Comparison of ENCODE assay signal across 11 cellular contexts in genomic region chr3:175274056-175274455, GRCh38.
A peak's percentile ranks its signal among the peaks of the same experiment; 100 is the strongest.
DNase-seq lines count a peak whose midpoint lies in the region; ATAC-seq, FAIRE-seq and TF ChIP-seq lines count a peak whose summit lies in the region.
"Had no signal": no experiment of that assay in that cellular context is flagged by ENCODE, and none has a peak within 500 bp of the region (broad histone marks: within the 10 kb centered on the region; RNA-seq: fewer than 3 reads in every experiment).

No MANE protein-coding gene starts in this region.

- H3K27ac Mint-ChIP-seq in activated CD4-positive, alpha-beta T cell treated with anti-CD3 and anti-CD28 coated beads, Interleukin-2, amount 10 ng/mL, durations not matched to agents 24 days and 14 days = no peak overlapping the region
- H3K27ac Mint-ChIP-seq: activated naive CD8-positive, alpha-beta T cell treated with anti-CD3 and anti-CD28 coated beads for 36 hours had no signal

- no peak overlapping the region for H2BK120ac ChIP-seq in H1 (replicated peaks; ENCODE audit: low read depth, low read length)

- no peak overlapping the region for H4K91ac ChIP-seq in H1 (replicated peaks; ENCODE audit: insufficient read length, low read length)

- H3K4me3 Mint-ChIP-seq in activated CD4-positive, alpha-beta T cell treated with anti-CD3 and anti-CD28 coated beads, Interleukin-2, amount 10 ng/mL, durations not matched to agents 24 days and 14 days = no peak overlapping the region
- H3K4me3 Mint-ChIP-seq: activated naive CD8-positive, alpha-beta T cell treated with anti-CD3 and anti-CD28 coated beads for 36 hours had no signal

- no peak overlapping the region for H3K27ac ChIP-seq in H1 (ENCODE audit: low read depth, low read length)
- H3K27ac ChIP-seq: right atrium auricular region, SK-N-MC had no signal

- no peak overlapping the region for H3K9ac ChIP-seq in H1 (replicated peaks in 1 of 4; ENCODE audit: extremely low read depth in 1 of 4, low read depth in 3 of 4, low read length in 3 of 4)

- H3K23ac ChIP-seq in H1 (ENCODE audit: insufficient read length) = no peak overlapping the region

- in situ Hi-C loops in GM13977 (cut with MboI; ENCODE audit: low pct_unique_long_range_greater_than_20kb, low sequenced_read_pairs, unreplicated experiment) = no loop called here

- no peak for TF ChIP-seq EP300 in H1 (IDR thresholded peaks at IDR 0.05; ENCODE audit: borderline replicate concordance in 1 of 2, low read depth in 2 of 2, low read length in 2 of 2)

- POLR2A ChIA-PET in H1 (lab: Charles Lee; ENCODE audit: partially characterized antibody) = no interaction called here

- WGBS in H1 (ENCODE audit: extremely low coverage in 1 of 2, insufficient coverage in 1 of 2, insufficient read length in 1 of 2, insufficient replicate concordance in 2 of 2, low coverage in 1 of 2, low lambda C conversion rate in 2 of 2, missing lambda C conversion rate in 1 of 2), 2 experiments = 90% methylated on average over 6 of the region's 6 CpGs; no CpG with 5 or more reads in 1 of the 2 experiments

- FAIRE-seq in H1 (lab: Jason Lieb, UNC) = no peak

- no peak overlapping the region for H3K18ac ChIP-seq in H1 (ENCODE audit: extremely low read depth, low read length)

- no peaks in the 10 kb centered on the region for H3K27me3 ChIP-seq in H1 (replicated peaks in 1 of 4; ENCODE audit: control insufficient read depth in 3 of 4, extremely low read depth in 1 of 4, insufficient read depth in 3 of 4, low read length in 3 of 4)
- H3K27me3 ChIP-seq: right atrium auricular region had no signal

- TF ChIP-seq RAD21 in H1 (IDR thresholded peaks at IDR 0.05 in 1 of 2, conservative IDR thresholded peaks at IDR 0.05 in 1 of 2; ENCODE audit: low read depth in 2 of 2, low read length in 2 of 2) = no peak

- intact Hi-C loops in activated CD4-positive, alpha-beta T cell treated with anti-CD3 and anti-CD28 coated beads, Interleukin-2, amount 10 ng/mL, durations not matched to agents 24 days and 14 days (cut with micrococcal nuclease) = no loop called here
- intact Hi-C loops in Right ventricle myocardium superior (cut with DNase I) = no loop called here

- H3K4me2 ChIP-seq in H1 (ENCODE audit: insufficient read depth in 1 of 2, low read depth in 2 of 2, low read length in 2 of 2) = no peak overlapping the region

- H4K5ac ChIP-seq in H1 (ENCODE audit: insufficient read length, low read depth, low read length) = no peak overlapping the region

- H3K9me3 ChIP-seq in H1 (ENCODE audit: insufficient read depth in 2 of 2, low read depth in 1 of 2, low read length in 1 of 2) = no peaks in the 10 kb centered on the region
- H3K9me3 ChIP-seq: right atrium auricular region had no signal

- H3K4me1 ChIP-seq in H1 (replicated peaks in 1 of 4; ENCODE audit: control insufficient read depth in 3 of 4, insufficient read depth in 4 of 4, low read length in 3 of 4) = no peaks in the 10 kb centered on the region
- H3K4me1 ChIP-seq: right atrium auricular region had no signal

- peak overlapping the region; percentile 74 for H2AFZ ChIP-seq in H1 (ENCODE audit: low read length)

- H4K20me1 ChIP-seq in H1 (replicated peaks in 1 of 2; ENCODE audit: control insufficient read depth in 1 of 2, insufficient read depth in 2 of 2, low read length in 2 of 2) = no peaks in the 10 kb centered on the region

- no peak overlapping the region for H3K4ac ChIP-seq in H1 (replicated peaks; ENCODE audit: insufficient read length, low read depth, low read length)

- no peaks in the 10 kb centered on the region for H3K23me2 ChIP-seq in H1 (ENCODE audit: low read depth, low read length)

- CTCF ChIA-PET in H1 (lab: Charles Lee; ENCODE audit: partially characterized antibody) = interaction anchor here (0.6 kb wide), 1 partner anchor 20 kb away, joined by 3 read pairs; no protein-coding TSS in a partner anchor

- no peak overlapping the region for H2BK12ac ChIP-seq in H1 (ENCODE audit: low read depth, low read length)

- no peak overlapping the region for H3K14ac ChIP-seq in H1 (ENCODE audit: insufficient read length)

- H3K9me3 Mint-ChIP-seq in activated CD4-positive, alpha-beta T cell treated with anti-CD3 and anti-CD28 coated beads, Interleukin-2, amount 10 ng/mL, durations not matched to agents 24 days and 14 days = no peaks in the 10 kb centered on the region
- H3K9me3 Mint-ChIP-seq: activated naive CD8-positive, alpha-beta T cell treated with anti-CD3 and anti-CD28 coated beads for 36 hours had no signal

- H3K4me1 Mint-ChIP-seq in activated CD4-positive, alpha-beta T cell treated with anti-CD3 and anti-CD28 coated beads, Interleukin-2, amount 10 ng/mL, durations not matched to agents 24 days and 14 days = no peaks in the 10 kb centered on the region
- H3K4me1 Mint-ChIP-seq: activated naive CD8-positive, alpha-beta T cell treated with anti-CD3 and anti-CD28 coated beads for 36 hours had no signal

- ATAC-seq in GM21367 (IDR thresholded peaks at IDR 0.05; ENCODE audit: unreplicated experiment) (peak; percentile 76), HG03558 (IDR thresholded peaks at IDR 0.05; ENCODE audit: extremely low read depth, unreplicated experiment) (peak; percentile 37), Right ventricle myocardium superior (ENCODE audit: poor library complexity) (no peak)

- no peak overlapping the region for H2AK5ac ChIP-seq in H1 (ENCODE audit: low read depth, low read length)

- H3K4me3 ChIP-seq in H1 (ENCODE audit: extremely low read depth in 1 of 4, insufficient read depth in 2 of 4, low read depth in 3 of 4, low read length in 4 of 4) = no peak overlapping the region
- H3K4me3 ChIP-seq: right atrium auricular region, SK-N-MC had no signal

- TF ChIP-seq CTCF in GM13977 (IDR thresholded peaks at IDR 0.05; ENCODE audit: extremely low read depth, insufficient read depth, missing control alignments) (no peak), H1 (IDR thresholded peaks at IDR 0.05; ENCODE audit: control extremely low read depth in 1 of 3, insufficient read depth in 1 of 3, low read depth in 1 of 3, low read length in 3 of 3) (no peak)

- no peak overlapping the region for H3K56ac ChIP-seq in H1 (replicated peaks; ENCODE audit: insufficient read length, low read depth, low read length)

- H3K36me3 Mint-ChIP-seq in activated CD4-positive, alpha-beta T cell treated with anti-CD3 and anti-CD28 coated beads, Interleukin-2, amount 10 ng/mL, durations not matched to agents 24 days and 14 days (ENCODE audit: low read depth) = no peaks in the 10 kb centered on the region
- H3K36me3 Mint-ChIP-seq: activated naive CD8-positive, alpha-beta T cell treated with anti-CD3 and anti-CD28 coated beads for 36 hours had no signal

- H2BK20ac ChIP-seq in H1 (ENCODE audit: low read length) = no peak overlapping the region

- TF ChIP-seq POLR2A in H1 (IDR thresholded peaks at IDR 0.05; ENCODE audit: control extremely low read depth in 1 of 2, low read depth in 2 of 2, low read length in 2 of 2) = no peak

- no peaks in the 10 kb centered on the region for H3K36me3 ChIP-seq in H1 (ENCODE audit: control insufficient read depth in 2 of 4, insufficient read depth in 4 of 4, low read length in 3 of 4)
- H3K36me3 ChIP-seq: right atrium auricular region had no signal

- H2BK15ac ChIP-seq in H1 (ENCODE audit: low read length) = no peak overlapping the region

- H2BK5ac ChIP-seq in H1 (ENCODE audit: low read depth, low read length) = no peak overlapping the region

- H3K27me3 Mint-ChIP-seq in activated CD4-positive, alpha-beta T cell treated with anti-CD3 and anti-CD28 coated beads, Interleukin-2, amount 10 ng/mL, durations not matched to agents 24 days and 14 days = no peaks in the 10 kb centered on the region
- H3K27me3 Mint-ChIP-seq: activated naive CD8-positive, alpha-beta T cell treated with anti-CD3 and anti-CD28 coated beads for 36 hours had no signal

- no peaks in the 10 kb centered on the region for H3K79me2 ChIP-seq in H1 (ENCODE audit: control insufficient read depth in 1 of 2, insufficient read depth in 2 of 2, low read length in 2 of 2)

- no peak overlapping the region for H4K8ac ChIP-seq in H1 (ENCODE audit: extremely low read depth, insufficient read depth, low read length)

- DNase-seq in GM13977 (ENCODE audit: low spot score) = peak; percentile 21
- no peak for DNase-seq in H1 (ENCODE audit: low read depth in 1 of 2, low spot score in 2 of 2)
- DNase-seq in foreskin melanocyte = no peak
- DNase-seq in activated CD4-positive, alpha-beta T cell treated with anti-CD3 and anti-CD28 coated beads, Interleukin-2, amount 10 ng/mL, durations not matched to agents 24 days and 14 days = no peak
- DNase-seq in Right ventricle myocardium superior = no peak
- DNase-seq: activated CD4-positive, alpha-beta T cell treated with anti-CD3 and anti-CD28 coated beads, Interleukin-2, amount 50 U/mL, for 4 hours; activated naive CD8-positive, alpha-beta T cell treated with anti-CD3 and anti-CD28 coated beads for 36 hours had no signal

- no peaks in the 10 kb centered on the region for H3K79me1 ChIP-seq in H1 (ENCODE audit: low read depth, low read length)

TF ChIP-seq in H1, 55 proteins besides CTCF, POLR2A, EP300 and RAD21 (continues in another document):
- no peak for TF ChIP-seq YY1 (IDR thresholded peaks at IDR 0.05; ENCODE audit: low read depth, low read length)
- no peak for TF ChIP-seq SAP30 (IDR thresholded peaks at IDR 0.05; ENCODE audit: insufficient read depth, insufficient replicate concordance, low read length)
- TF ChIP-seq SIRT6 (IDR thresholded peaks at IDR 0.05; ENCODE audit: low read length) = no peak
- no peak for TF ChIP-seq TAF1 (IDR thresholded peaks at IDR 0.05; ENCODE audit: low read depth, low read length)
- no peak for TF ChIP-seq KDM4A (IDR thresholded peaks at IDR 0.05; ENCODE audit: low read depth, low read length, severe bottlenecking)
- no peak for TF ChIP-seq FOSL1 (IDR thresholded peaks at IDR 0.05; ENCODE audit: insufficient read depth, low read depth, low read length)
- TF ChIP-seq GTF2F1 (IDR thresholded peaks at IDR 0.05; ENCODE audit: borderline replicate concordance, low read depth, low read length) = no peak
- TF ChIP-seq, protein P1, sequence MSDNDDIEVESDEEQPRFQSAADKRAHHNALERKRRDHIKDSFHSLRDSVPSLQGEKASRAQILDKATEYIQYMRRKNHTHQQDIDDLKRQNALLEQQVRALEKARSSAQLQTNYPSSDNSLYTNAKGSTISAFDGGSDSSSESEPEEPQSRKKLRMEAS (IDR thresholded peaks at IDR 0.05) = no peak
- no peak for TF ChIP-seq CREB1 (IDR thresholded peaks at IDR 0.05)
- TF ChIP-seq BACH1 (IDR thresholded peaks at IDR 0.05; ENCODE audit: low read length) = no peak
- no peak for TF ChIP-seq HDAC2 (IDR thresholded peaks at IDR 0.05; ENCODE audit: borderline replicate concordance in 1 of 2, low read depth in 2 of 2, low read length in 2 of 2)
- TF ChIP-seq PHF8 (conservative IDR thresholded peaks at IDR 0.05; ENCODE audit: low read depth, low read length) = no peak
- TF ChIP-seq NANOG (IDR thresholded peaks at IDR 0.05; ENCODE audit: insufficient read depth, low read depth, low read length, poor library complexity, severe bottlenecking) = no peak
- no peak for TF ChIP-seq RNF2 (IDR thresholded peaks at IDR 0.05; ENCODE audit: borderline replicate concordance, low read depth, low read length, missing control alignments, poor library complexity, severe bottlenecking)
- TF ChIP-seq CTBP2 (IDR thresholded peaks at IDR 0.05; ENCODE audit: borderline replicate concordance, insufficient read depth, insufficient read length, low read length) = no peak
